In genomic region chr11:61627831-61628753, GRCh38 we compare ENCODE assay signal across 8 cellular contexts. TPM values are rescaled to one million over a fixed set of nuclear protein-coding genes. Genes with fewer than 3 reads are reported as not detected.
A peak's percentile ranks its signal among the peaks of the same experiment; 100 is the strongest.
DNase-seq lines count a peak whose midpoint lies in the region; ATAC-seq, FAIRE-seq and TF ChIP-seq lines count a peak whose summit lies in the region.

No MANE protein-coding gene starts in this region.

- H3K4me2 ChIP-seq in trophoblast cell (ENCODE audit: low read length) = no peak overlapping the region

- no peak overlapping the region for H2AFZ ChIP-seq in trophoblast cell (ENCODE audit: insufficient read depth, low read length, poor library complexity)

- H3K4ac ChIP-seq in trophoblast cell (ENCODE audit: low read depth, low read length) = peak overlapping the region; percentile 21

- H3K36me3 ChIP-seq in trophoblast cell (ENCODE audit: control insufficient read depth in 1 of 2, insufficient read depth in 2 of 2, low read length in 2 of 2) = no peaks in the 10 kb centered on the region

- peaks cover 3% of the 10 kb centered on the region for H3K79me2 ChIP-seq in trophoblast cell (ENCODE audit: control insufficient read depth, insufficient read depth, low read length, poor library complexity)

- H3K4me1 ChIP-seq in foreskin keratinocyte = peaks cover 10% of the 10 kb centered on the region
- H3K4me1 ChIP-seq in trophoblast cell (ENCODE audit: control insufficient read depth in 1 of 2, insufficient read depth in 2 of 2, low read length in 2 of 2) = peaks cover 19 to 20% of the 10 kb centered on the region in 2 experiments

- ATAC-seq in foreskin keratinocyte (peak; percentile 64), HG02884 (IDR thresholded peaks at IDR 0.05; ENCODE audit: unreplicated experiment) (no peak)

- H3K4me3 ChIP-seq in AG09309 (ENCODE audit: control insufficient read depth, low read depth, low read length) (no peak overlapping the region), trophoblast cell (ENCODE audit: low read depth, low read length) (no peak overlapping the region)

- no CpG with 5 or more reads among the region's 15 CpGs for WGBS in trophoblast cell (ENCODE audit: extremely low coverage, insufficient coverage, insufficient read length)

- peak overlapping the region; percentile 89 for H2AK5ac ChIP-seq in trophoblast cell (ENCODE audit: low read length)

- H4K91ac ChIP-seq in trophoblast cell (ENCODE audit: low read depth, low read length) = peak overlapping the region; percentile 90

- H3K27ac ChIP-seq in foreskin keratinocyte (no peak overlapping the region), trophoblast cell (ENCODE audit: low read depth, low read length) (no peak overlapping the region)

- H3K79me1 ChIP-seq in trophoblast cell (ENCODE audit: low read length) = peaks cover 17% of the 10 kb centered on the region

- peaks cover 13% of the 10 kb centered on the region for H3K27me3 ChIP-seq in foreskin keratinocyte
- no peaks in the 10 kb centered on the region for H3K27me3 ChIP-seq in trophoblast cell (ENCODE audit: insufficient read depth, low read length)

- no peak overlapping the region for H4K12ac ChIP-seq in trophoblast cell (ENCODE audit: low read depth, low read length)

- peak overlapping the region; percentile 55 for H3K18ac ChIP-seq in trophoblast cell (ENCODE audit: low read length)

- DNase-seq in AG09309 (ENCODE audit: low read depth) = peak; percentile 24
- peak; percentile 41 for DNase-seq in GM12891 (ENCODE audit: insufficient read length, low spot score)
- DNase-seq in NCI-H446 treated with DMSO at 0.1 percent for 48 hours (lab: John Stamatoyannopoulos, UW) = peak; percentile 9
- peak; percentile 39 for DNase-seq in activated T-cell treated with anti-CD3 and anti-CD28 coated beads for 48 hours (ENCODE audit: low read depth)
- DNase-seq in foreskin keratinocyte = peak in 1 of 2 donors; percentile 78
- DNase-seq in trophoblast cell = peak; percentile 79 to 93
- DNase-seq in effector CD4-positive, alpha-beta T cell = no peak

- no peak overlapping the region for H3K23ac ChIP-seq in trophoblast cell (ENCODE audit: low read length)

- peak overlapping the region; percentile 90 for H2BK12ac ChIP-seq in trophoblast cell (ENCODE audit: low read length)

- H4K8ac ChIP-seq in trophoblast cell (ENCODE audit: low read depth, low read length) = peak overlapping the region; percentile 22

- no peak overlapping the region for H3K9ac ChIP-seq in trophoblast cell (ENCODE audit: low read length)

- peak; percentile 16 for FAIRE-seq in GM12891 (lab: Jason Lieb, UNC)

- no peaks in the 10 kb centered on the region for H3K9me3 ChIP-seq in trophoblast cell (ENCODE audit: insufficient read depth, low read depth, low read length)

- TF ChIP-seq POLR2A in GM12891 (IDR thresholded peaks at IDR 0.05; ENCODE audit: low read depth, low read length) = no peak

- peak overlapping the region; percentile 74 for H2BK120ac ChIP-seq in trophoblast cell (ENCODE audit: insufficient read depth, low read length, poor library complexity)

- peak overlapping the region; percentile 77 for H2BK5ac ChIP-seq in trophoblast cell (ENCODE audit: low read depth, low read length, poor library complexity)

- H3K14ac ChIP-seq in trophoblast cell (ENCODE audit: low read length) = peak overlapping the region; percentile 66

- TF ChIP-seq CTCF in AG09309 (IDR thresholded peaks at IDR 0.05; ENCODE audit: control insufficient read depth, insufficient read depth, low read depth, low read length, missing control alignments) = peak; percentile 95
- peak; percentile 90 for TF ChIP-seq CTCF in foreskin keratinocyte (conservative IDR thresholded peaks at IDR 0.05)

TF ChIP-seq in GM12891, 5 proteins besides CTCF, POLR2A, EP300 and RAD21:
- TF ChIP-seq POU2F2 (IDR thresholded peaks at IDR 0.05; ENCODE audit: low read depth, low read length) = no peak
- TF ChIP-seq TAF1 (IDR thresholded peaks at IDR 0.05; ENCODE audit: low read depth, low read length) = no peak
- no peak for TF ChIP-seq SPI1 (IDR thresholded peaks at IDR 0.05; ENCODE audit: low read depth, low read length)
- TF ChIP-seq PAX5 (IDR thresholded peaks at IDR 0.05; ENCODE audit: insufficient read depth, low read length, severe bottlenecking) = no peak
- TF ChIP-seq POLR2AphosphoS5 (IDR thresholded peaks at IDR 0.05; ENCODE audit: low read depth, low read length) = no peak

RNA-seq across cellular contexts. Expression of gene SYT7, which starts 47.2 kb away (rescaled TPM):
- not detected for polyA plus RNA-seq in GM12891 (2012; ENCODE audit: low read depth, missing spikeins)
- 2.2 and 4.5 TPM in 2 replicates for total RNA-seq in foreskin keratinocyte
- polyA plus RNA-seq in foreskin keratinocyte = 1.5 and 2.5 TPM in 2 replicates
- 42.4 and 42.7 TPM in 2 replicates for polyA plus RNA-seq in trophoblast cell (2013)

RNA-seq across cellular contexts. Expression of gene DAGLA, which starts 52.1 kb away (rescaled TPM):
- 0.04 TPM for polyA plus RNA-seq in GM12891 (2012; ENCODE audit: low read depth, missing spikeins)
- 0.18 and 0.24 TPM in 2 replicates for total RNA-seq in foreskin keratinocyte
- 0.10 and 0.11 TPM in 2 replicates for polyA plus RNA-seq in foreskin keratinocyte
- 1.4 and 1.5 TPM in 2 replicates for polyA plus RNA-seq in trophoblast cell (2013)
